ENCODE assay signal across 8 cellular contexts in genomic region chr19:1406818-1407661, GRCh38. TPM values are rescaled to one million over a fixed set of nuclear protein-coding genes. Genes with fewer than 3 reads are reported as not detected.
DNase-seq lines count a peak whose midpoint lies in the region; ATAC-seq, FAIRE-seq and TF ChIP-seq lines count a peak whose summit lies in the region.

DAZAP1 (plus strand) TSS chr19:1407586; CDS start chr19:1407774, 188 bp downstream.

- H3K36me3 ChIP-seq in H1 (ENCODE audit: control insufficient read depth in 2 of 4, insufficient read depth in 4 of 4, low read length in 3 of 4) (peaks cover 0 to 3% (median 0%) of the 10 kb centered on the region in 4 experiments; a peak in 3 of 8 replicates), mesendoderm (ENCODE audit: control insufficient read depth, insufficient read depth, low read length) (peaks cover 2% of the 10 kb centered on the region)

- no peak within 1 kb of the TSS for H3K23ac ChIP-seq in H1 (ENCODE audit: insufficient read length)
- H3K23ac ChIP-seq in mesendoderm (ENCODE audit: low read length) = no peak within 1 kb of the TSS

- H2BK5ac ChIP-seq in H1 (ENCODE audit: low read depth, low read length) (peak within 1 kb of the TSS; percentile 78; the same call in 1 of the 2 replicates), mesendoderm (ENCODE audit: low read length) (no peak within 1 kb of the TSS)

- H3K23me2 ChIP-seq in H1 (ENCODE audit: low read depth, low read length) = peaks cover 10% of the 10 kb centered on the region; the same call in 1 of the 2 replicates

- POLR2A ChIA-PET in H1 (lab: Charles Lee; ENCODE audit: partially characterized antibody) = no interaction called here

- peak within 1 kb of the TSS; percentile 85 to 87 for H3K4me2 ChIP-seq in H1 (ENCODE audit: insufficient read depth in 1 of 2, low read depth in 2 of 2, low read length in 2 of 2)
- peak within 1 kb of the TSS; percentile 91 for H3K4me2 ChIP-seq in mesendoderm (ENCODE audit: low read length)

- peak; percentile 80 for FAIRE-seq in HTR-8/SVneo (lab: Jason Lieb, UNC)
- FAIRE-seq in H1 (lab: Jason Lieb, UNC) = no peak

- peaks cover 34 to 36% of the 10 kb centered on the region in 2 experiments for H4K20me1 ChIP-seq in H1 (replicated peaks in 1 of 2; ENCODE audit: control insufficient read depth in 1 of 2, insufficient read depth in 2 of 2, low read length in 2 of 2)

- H4K5ac ChIP-seq in H1 (ENCODE audit: insufficient read length, low read depth, low read length) = peak within 1 kb of the TSS; percentile 64
- no peak within 1 kb of the TSS for H4K5ac ChIP-seq in mesendoderm (ENCODE audit: low read length)

- H4K91ac ChIP-seq in H1 (replicated peaks; ENCODE audit: insufficient read length, low read length) = peak within 1 kb of the TSS; percentile 61

- H3K27me3 ChIP-seq in H1 (replicated peaks in 1 of 4; ENCODE audit: control insufficient read depth in 3 of 4, extremely low read depth in 1 of 4, insufficient read depth in 3 of 4, low read length in 3 of 4) (peaks cover 0 to 2% (median 0%) of the 10 kb centered on the region in 4 experiments; a peak in 2 of 7 replicates), mesendoderm (ENCODE audit: insufficient read depth, low read length, poor library complexity) (no peaks in the 10 kb centered on the region)

- H3K27ac ChIP-seq in H1 (ENCODE audit: low read depth, low read length) (peak within 1 kb of the TSS; percentile 66), mesendoderm (ENCODE audit: low read depth, low read length) (peak within 1 kb of the TSS; percentile 80)

- peak within 1 kb of the TSS; percentile 92 for H3K4ac ChIP-seq in H1 (replicated peaks; ENCODE audit: insufficient read length, low read depth, low read length)
- H3K4ac ChIP-seq in mesendoderm (ENCODE audit: low read depth, low read length) = peak within 1 kb of the TSS; percentile 99

- no peak within 1 kb of the TSS for H2BK120ac ChIP-seq in H1 (replicated peaks; ENCODE audit: low read depth, low read length)
- peak within 1 kb of the TSS; percentile 90 for H2BK120ac ChIP-seq in mesendoderm (ENCODE audit: low read depth, low read length)

- H3K18ac ChIP-seq in H1 (ENCODE audit: extremely low read depth, low read length) (peak within 1 kb of the TSS; percentile 83), mesendoderm (ENCODE audit: low read length) (peak within 1 kb of the TSS; percentile 96)

- H3K4me3 ChIP-seq in H1 (ENCODE audit: extremely low read depth in 1 of 4, insufficient read depth in 2 of 4, low read depth in 3 of 4, low read length in 4 of 4) (peak within 1 kb of the TSS; percentile 71 to 85 (median 84)), mesendoderm (ENCODE audit: low read length) (peak within 1 kb of the TSS; percentile 84)

- H3K9me3 ChIP-seq in H1 (ENCODE audit: insufficient read depth in 2 of 2, low read depth in 1 of 2, low read length in 1 of 2) = no peaks in the 10 kb centered on the region

- peak within 1 kb of the TSS; percentile 92 for H4K8ac ChIP-seq in H1 (ENCODE audit: extremely low read depth, insufficient read depth, low read length)
- H4K8ac ChIP-seq in mesendoderm (ENCODE audit: low read depth, low read length) = peak within 1 kb of the TSS; percentile 94

- no peak within 1 kb of the TSS for H2AFZ ChIP-seq in H1 (ENCODE audit: low read length)

- no peak for TF ChIP-seq EP300 in H1 (IDR thresholded peaks at IDR 0.05; ENCODE audit: borderline replicate concordance in 1 of 2, low read depth in 2 of 2, low read length in 2 of 2)

- TF ChIP-seq CTCF in H1 (IDR thresholded peaks at IDR 0.05; ENCODE audit: control extremely low read depth in 1 of 3, insufficient read depth in 1 of 3, low read depth in 1 of 3, low read length in 3 of 3) = peak; percentile 24 to 57 (median 36); a peak in 3 of 4 replicates

- DNase-seq in COLO829 (ENCODE audit: low spot score) (peak; percentile 96), HTR-8/SVneo (ENCODE audit: insufficient read length, low spot score) (peak; percentile 93), NOMO-1 treated with DMSO at 0.1 percent for 48 hours (lab: John Stamatoyannopoulos, UW; ENCODE audit: unreplicated experiment) (peak; percentile 97), H1 (ENCODE audit: low read depth in 1 of 2, low spot score in 2 of 2) (peak; percentile 91 to 99), mesendoderm (peak; percentile 99)
- DNase-seq in activated CD8-positive, alpha-beta memory T cell treated with anti-CD3 and anti-CD28 coated beads for 48 hours (ENCODE audit: low read depth in 2 of 3, low spot score in 2 of 3) = peak; percentile 95 to 100 (median 97)
- peak; percentile 97 for DNase-seq in stimulated activated CD8-positive, alpha-beta memory T cell treated with anti-CD3 and anti-CD28 coated beads, Interleukin-15, amount 100 ng/mL, for 1 hour (ENCODE audit: low read depth)

- no peak within 1 kb of the TSS for H2BK12ac ChIP-seq in H1 (ENCODE audit: low read depth, low read length)

- CTCF ChIA-PET in H1 (lab: Charles Lee; ENCODE audit: partially characterized antibody) = no interaction called here

- no peak within 1 kb of the TSS for H3K14ac ChIP-seq in H1 (ENCODE audit: insufficient read length)

- peaks cover 2 to 26% (median 17%) of the 10 kb centered on the region in 4 experiments; a peak in 6 of 7 replicates for H3K4me1 ChIP-seq in H1 (replicated peaks in 1 of 4; ENCODE audit: control insufficient read depth in 3 of 4, insufficient read depth in 4 of 4, low read length in 3 of 4)
- H3K4me1 ChIP-seq in mesendoderm (ENCODE audit: control insufficient read depth, low read depth, low read length) = peaks cover 8% of the 10 kb centered on the region

- TF ChIP-seq POLR2A in H1 (IDR thresholded peaks at IDR 0.05; ENCODE audit: control extremely low read depth in 1 of 2, low read depth in 2 of 2, low read length in 2 of 2) = no peak

- H2AK5ac ChIP-seq in H1 (ENCODE audit: low read depth, low read length) = no peak within 1 kb of the TSS
- H2AK5ac ChIP-seq in mesendoderm (ENCODE audit: low read length) = no peak within 1 kb of the TSS

- H2BK20ac ChIP-seq in H1 (ENCODE audit: low read length) = no peak within 1 kb of the TSS

- no peak within 1 kb of the TSS for H2BK15ac ChIP-seq in H1 (ENCODE audit: low read length)
- no peak within 1 kb of the TSS for H2BK15ac ChIP-seq in mesendoderm (replicated peaks; ENCODE audit: low read depth)

- 1% methylated on average over 40 of the region's 103 CpGs; no CpG with 5 or more reads in 1 of the 2 experiments for WGBS in H1 (ENCODE audit: extremely low coverage in 1 of 2, insufficient coverage in 1 of 2, insufficient read length in 1 of 2, insufficient replicate concordance in 2 of 2, low coverage in 1 of 2, low lambda C conversion rate in 2 of 2, missing lambda C conversion rate in 1 of 2), 2 experiments
- no CpG with 5 or more reads among the region's 103 CpGs for WGBS in mesendoderm (ENCODE audit: extremely low coverage, insufficient coverage, low lambda C conversion rate)

- H3K79me2 ChIP-seq in H1 (ENCODE audit: control insufficient read depth in 1 of 2, insufficient read depth in 2 of 2, low read length in 2 of 2) (peaks cover 40 to 43% of the 10 kb centered on the region in 2 experiments), mesendoderm (ENCODE audit: control insufficient read depth, insufficient read depth, low read length) (peaks cover 44% of the 10 kb centered on the region)

- H3K79me1 ChIP-seq in H1 (ENCODE audit: low read depth, low read length) (peaks cover 8% of the 10 kb centered on the region; the same call in 1 of the 2 replicates), mesendoderm (ENCODE audit: low read length) (no peaks in the 10 kb centered on the region)

- H3K9ac ChIP-seq in H1 (replicated peaks in 1 of 4; ENCODE audit: extremely low read depth in 1 of 4, low read depth in 3 of 4, low read length in 3 of 4) (peak within 1 kb of the TSS; percentile 47 to 93 (median 74); a peak in 6 of 7 replicates), mesendoderm (ENCODE audit: low read length) (peak within 1 kb of the TSS; percentile 92)

- peak within 1 kb of the TSS; percentile 69 for H3K56ac ChIP-seq in H1 (replicated peaks; ENCODE audit: insufficient read length, low read depth, low read length)
- peak within 1 kb of the TSS; percentile 91 for H3K56ac ChIP-seq in mesendoderm (ENCODE audit: low read length)

- peak; percentile 63 for ATAC-seq in GM21360 (IDR thresholded peaks at IDR 0.05; ENCODE audit: unreplicated experiment)

- TF ChIP-seq RAD21 in H1 (IDR thresholded peaks at IDR 0.05 in 1 of 2, conservative IDR thresholded peaks at IDR 0.05 in 1 of 2; ENCODE audit: low read depth in 2 of 2, low read length in 2 of 2) = peak; percentile 23 to 40; a peak in 3 of 4 replicates

TF ChIP-seq in H1, 55 proteins besides CTCF, POLR2A, EP300 and RAD21 (continues in another document):
- TF ChIP-seq MAX (IDR thresholded peaks at IDR 0.05) (peak; percentile 93), GABPA (IDR thresholded peaks at IDR 0.05; ENCODE audit: borderline replicate concordance, insufficient read depth, low read length) (no peak), EZH2 (IDR thresholded peaks at IDR 0.05; ENCODE audit: low read depth, low read length, severe bottlenecking) (no peak), NRF1 (IDR thresholded peaks at IDR 0.05; ENCODE audit: low read depth, low read length) (peak; percentile 46), SP4 (IDR thresholded peaks at IDR 0.05; ENCODE audit: low read length) (0 out of 2 replicates have a peak, but pooled peaks have one; percentile 3), SAP30 (IDR thresholded peaks at IDR 0.05; ENCODE audit: insufficient read depth, insufficient replicate concordance, low read length) (peak; percentile 60), POU5F1 (IDR thresholded peaks at IDR 0.05; ENCODE audit: low read depth, low read length) (no peak), TBP (IDR thresholded peaks at IDR 0.05; ENCODE audit: low read depth, low read length) (no peak), BRCA1 (IDR thresholded peaks at IDR 0.05; ENCODE audit: low read depth, low read length) (no peak), TAF7 (optimal IDR thresholded peaks at IDR 0.05; ENCODE audit: borderline replicate concordance, low read depth, low read length) (no peak), KDM1A (IDR thresholded peaks at IDR 0.05; ENCODE audit: borderline replicate concordance, low read length) (no peak), BACH1 (IDR thresholded peaks at IDR 0.05; ENCODE audit: low read length) (peak; percentile 44)

RNA-seq across cellular contexts. Expression of gene DAZAP1, which starts in this region (rescaled TPM):
- 341 and 343 TPM in 2 replicates for total RNA-seq in H1 (2021; fragmentation: NEBNext Ultra II Directional; extraction: Animal tissue kit (Norgen Biotek cat#: 25700))
- 79.6 and 139 TPM in 2 replicates for polyA plus RNA-seq in H1 (2011; rRNA removed)
- polyA plus RNA-seq in H1 (2011; cell fraction: cytosol; rRNA removed) = 146 TPM
- 154 TPM for polyA plus RNA-seq in H1 (2011; cell fraction: nucleus; rRNA removed)
- polyA plus RNA-seq in H1 (2012, experiment 1 of 2) = 141 to 222 TPM (median 192 TPM) in 4 replicates
- 169 TPM for polyA plus RNA-seq in H1 (2012, experiment 2 of 2)
- 192 TPM for polyA plus RNA-seq in H1 (2013, experiment 1 of 2)
- 197 TPM for polyA plus RNA-seq in H1 (2013, experiment 2 of 2)
- polyA minus RNA-seq in H1 (2011; rRNA and poly(A)+ RNA removed) = 44.1 and 52.1 TPM in 2 replicates
- polyA minus RNA-seq in H1 (2011; cell fraction: cytosol; rRNA and poly(A)+ RNA removed) = 81.1 TPM
- 59.0 TPM for polyA minus RNA-seq in H1 (2011; cell fraction: nucleus; rRNA and poly(A)+ RNA removed)
- 243 TPM for polyA plus RNA-seq in mesendoderm (2013, experiment 1 of 2)
- polyA plus RNA-seq in mesendoderm (2013, experiment 2 of 2) = 246 TPM

Comparison
In these comparisons a context has a peak if more than half of its experiments do, and no peak if none do; other contexts are left out.
1. Peak in every context shown above with its lines: DNase-seq, ATAC-seq, H3K4me3 ChIP-seq and H3K27ac ChIP-seq.